ENCODE assay signal across 13 cellular contexts in genomic region chr15:82093774-82094211, GRCh38. TPM values are rescaled to one million over a fixed set of nuclear protein-coding genes. Genes with fewer than 3 reads are reported as not detected.
DNase-seq lines count a peak whose midpoint lies in the region; ATAC-seq, FAIRE-seq and TF ChIP-seq lines count a peak whose summit lies in the region.
"Had no signal": no experiment of that assay in that cellular context is flagged by ENCODE, and none has a peak within 500 bp of the region (broad histone marks: within the 10 kb centered on the region; RNA-seq: fewer than 3 reads in every experiment).

No MANE protein-coding gene starts in this region.

- H3K27me3 ChIP-seq in BE2C, result no peaks in the 10 kb centered on the region
- H3K27me3 ChIP-seq in MG63, result no peaks in the 10 kb centered on the region
- H3K27me3 ChIP-seq in keratinocyte (ENCODE audit: control insufficient read depth, extremely low read depth, insufficient read depth, low read length), result no peaks in the 10 kb centered on the region
- H3K27me3 ChIP-seq: left lung, pancreas had no signal

- no peak overlapping the region for H3K27ac ChIP-seq in keratinocyte (ENCODE audit: control insufficient read depth, insufficient read depth, low read length)
- H3K27ac ChIP-seq: left lung, pancreas had no signal

- no peaks in the 10 kb centered on the region for H3K79me2 ChIP-seq in keratinocyte (ENCODE audit: control insufficient read depth, insufficient read depth, low read length)

- DNase-seq in BE2C (peak; percentile 57), MG63 (peak; percentile 39), astrocyte of the cerebellum (ENCODE audit: low read depth) (peak; percentile 9), keratinocyte (ENCODE audit: low read depth, low spot score) (peak; percentile 28), SHP77 (lab: John Stamatoyannopoulos, UW) (no peak)
- DNase-seq in stimulated activated naive CD8-positive, alpha-beta T cell treated with anti-CD3 and anti-CD28 coated beads, Interleukin-15, Interleukin-2, amounts not matched to agents 100 U/mL and 50 U/mL, for 24 hours, result no peak
- DNase-seq: activated naive CD8-positive, alpha-beta T cell treated with anti-CD3 and anti-CD28 coated beads for 36 hours; left lung; NCI-H2227 treated with DMSO at 0.1 percent for 48 hours; pancreas had no signal

- no peaks in the 10 kb centered on the region for H3K36me3 ChIP-seq in BE2C
- H3K36me3 ChIP-seq in MG63, result no peaks in the 10 kb centered on the region
- H3K36me3 ChIP-seq in keratinocyte (ENCODE audit: control insufficient read depth in 2 of 2, extremely low read depth in 1 of 2, insufficient read depth in 2 of 2, low read length in 2 of 2), result no peaks in the 10 kb centered on the region
- H3K36me3 ChIP-seq: left lung, pancreas had no signal

- H3K4me3 ChIP-seq in BE2C (ENCODE audit: low read depth, low read length) (peak overlapping the region; percentile 15; the same call in 1 of the 2 replicates), MG63 (no peak overlapping the region), astrocyte of the cerebellum (ENCODE audit: low read depth, low read length) (no peak overlapping the region), keratinocyte (ENCODE audit: control insufficient read depth in 2 of 3, extremely low read depth in 1 of 3, insufficient read depth in 2 of 3, low read depth in 1 of 3, low read length in 3 of 3) (no peak overlapping the region)
- H3K4me3 ChIP-seq: left lung, pancreas had no signal

- dilution Hi-C loops in keratinocyte (cut with MboI; ENCODE audit: extremely low pct_ligation_motif_present, low sequenced_read_pairs), result no loop called here

- H3K4me2 ChIP-seq in keratinocyte (ENCODE audit: control insufficient read depth, extremely low read depth, insufficient read depth, low read depth, low read length), result no peak overlapping the region

- ATAC-seq in HG02852 (IDR thresholded peaks at IDR 0.05; ENCODE audit: unreplicated experiment) (no peak), HG02970 (IDR thresholded peaks at IDR 0.05; ENCODE audit: low FRiP score, unreplicated experiment) (no peak)
- no peak for ATAC-seq in stimulated activated naive CD8-positive, alpha-beta T cell treated with anti-CD3 and anti-CD28 coated beads, Interleukin-15, Interleukin-2, amounts not matched to agents 100 U/mL and 50 U/mL, for 24 hours
- ATAC-seq: left lung, pancreas had no signal

- no peaks in the 10 kb centered on the region for H3K9me3 ChIP-seq in BE2C
- H3K9me3 ChIP-seq in MG63, result no peaks in the 10 kb centered on the region
- no peaks in the 10 kb centered on the region for H3K9me3 ChIP-seq in keratinocyte (ENCODE audit: control insufficient read depth, low read depth, low read length)
- H3K9me3 ChIP-seq: left lung, pancreas had no signal

- no peaks in the 10 kb centered on the region; the same call in 1 of the 2 replicates for H3K4me1 ChIP-seq in BE2C
- peaks cover 6% of the 10 kb centered on the region for H3K4me1 ChIP-seq in keratinocyte (ENCODE audit: control insufficient read depth, extremely low read depth, insufficient read depth, low read length)
- H3K4me1 ChIP-seq: left lung, pancreas had no signal

- no peaks in the 10 kb centered on the region for H4K20me1 ChIP-seq in keratinocyte (ENCODE audit: control insufficient read depth, extremely low read depth, insufficient read depth, low read length)

- peak overlapping the region; percentile 12 for H2AFZ ChIP-seq in keratinocyte (ENCODE audit: control insufficient read depth, low read length)

- H3K9ac ChIP-seq in keratinocyte (ENCODE audit: control insufficient read depth, extremely low read depth, insufficient read depth, low read length), result no peak overlapping the region

- TF ChIP-seq CTCF in BE2C (IDR thresholded peaks at IDR 0.05; ENCODE audit: low read depth, low read length), result no peak
- TF ChIP-seq CTCF in astrocyte of the cerebellum (IDR thresholded peaks at IDR 0.05; ENCODE audit: low read depth, low read length, missing control alignments), result no peak
- no peak for TF ChIP-seq CTCF in keratinocyte (optimal IDR thresholded peaks at IDR 0.05 in 1 of 3, IDR thresholded peaks at IDR 0.05 in 1 of 3, conservative IDR thresholded peaks at IDR 0.05 in 1 of 3; ENCODE audit: extremely low read depth in 1 of 3, insufficient read depth in 2 of 3, low read length in 3 of 3)

- FAIRE-seq in keratinocyte (lab: Jason Lieb, UNC), result no peak
- FAIRE-seq: endometrium, pancreas had no signal

- no peaks in the 10 kb centered on the region for H3K9me1 ChIP-seq in keratinocyte (ENCODE audit: control insufficient read depth, extremely low read depth, insufficient read depth, low read length)

- in situ Hi-C loops in astrocyte of the cerebellum (cut with HindIII; ENCODE audit: low sequenced_read_pairs), result no loop called here

RNA-seq across cellular contexts. Expression of gene MEX3B, which starts 48.0 kb away (rescaled TPM):
- polyA plus RNA-seq in BE2C (2012; ENCODE audit: insufficient read depth, insufficient read length, low read depth), result 22.0 TPM
- 4.0 and 6.2 TPM in 2 replicates for total RNA-seq in MG63 (2014; rRNA removed; shearing (Covaris generic); ENCODE audit: low replicate concordance)
- polyA plus RNA-seq in keratinocyte, result 0.16 to 0.18 TPM (median 0.17 TPM) in 3 replicates
- 0.87 TPM for polyA plus RNA-seq in keratinocyte (2011; ENCODE audit: low read depth)
- polyA plus RNA-seq in keratinocyte (2011; cell fraction: cytosol; rRNA removed), result 0.11 and 0.17 TPM in 2 replicates
- 0.25 and 0.28 TPM in 2 replicates for polyA plus RNA-seq in keratinocyte (2011; cell fraction: nucleus; rRNA removed)
- polyA plus RNA-seq in keratinocyte (2012; ENCODE audit: low replicate concordance), result 0.31 and 0.54 TPM in 2 replicates
- 0.20 TPM in 1 of 3 replicates, not detected in the others for polyA minus RNA-seq in keratinocyte
- 1.2 TPM for polyA minus RNA-seq in keratinocyte (2011; cell fraction: cytosol; rRNA and poly(A)+ RNA removed)
- polyA minus RNA-seq in keratinocyte (2011; cell fraction: nucleus; rRNA and poly(A)+ RNA removed), result 0.21 and 0.54 TPM in 2 replicates

Comparison
In these comparisons a context has a peak if more than half of its experiments do, and no peak if none do; other contexts are left out.
1. DNase-seq: peak in BE2C (single experiment), MG63 (single experiment), astrocyte of the cerebellum (single experiment) and keratinocyte (single experiment); none in SHP77 (0 of 2) and stimulated activated naive CD8-positive, alpha-beta T cell treated with anti-CD3 and anti-CD28 coated beads, Interleukin-15, Interleukin-2, amounts not matched to agents 100 U/mL and 50 U/mL, for 24 hours (single experiment).